ENCODE assay signal across 25 cellular contexts in the genomic region with DNA sequence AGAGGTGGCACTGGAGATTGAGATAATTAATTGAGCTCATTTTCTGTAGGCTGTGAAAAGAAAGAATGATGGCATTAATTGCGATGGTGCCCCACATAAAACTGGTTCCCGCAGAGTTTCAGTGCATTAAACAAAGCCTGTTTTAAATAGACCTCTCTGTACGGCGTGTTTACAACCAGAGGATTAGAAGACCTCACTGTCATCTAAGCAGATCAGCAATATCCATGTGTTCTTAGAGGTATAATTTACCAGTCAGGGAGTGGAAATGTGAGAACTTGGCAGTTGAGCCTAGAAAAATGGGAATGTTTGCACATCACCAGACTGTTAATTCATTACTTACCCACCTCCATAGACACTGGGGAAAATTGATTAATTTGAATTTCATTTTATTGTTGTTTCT. TPM values are rescaled to one million over a fixed set of nuclear protein-coding genes. Genes with fewer than 3 reads are reported as not detected.
A peak's percentile ranks its signal among the peaks of the same experiment; 100 is the strongest.
DNase-seq lines count a peak whose midpoint lies in the region; ATAC-seq and TF ChIP-seq lines count a peak whose summit lies in the region.
"Had no signal": no experiment of that assay in that cellular context is flagged by ENCODE, and none has a peak within 500 bp of the region (broad histone marks: within the 10 kb centered on the region; RNA-seq: fewer than 3 reads in every experiment).

No MANE protein-coding gene starts in this region.

- no peaks in the 10 kb centered on the region for H3K9me2 ChIP-seq in SK-N-SH

- 0 out of 2 replicates have a peak overlapping the region, but pooled peaks have one; percentile 5 for H3K4me2 ChIP-seq in SK-N-SH

- H2AFZ ChIP-seq in SK-N-SH (ENCODE audit: low read depth), result no peak overlapping the region

- CTCF ChIA-PET in SK-N-SH (lab: Yijun Ruan, JAX), result interaction anchor here (1.0 to 37.6 kb wide), 2 partner anchors 11 to 44 kb away, joined by 3 to 1118 read pairs; partner anchors contain the start of genes CDC42EP2 and DPF2
- CTCF ChIA-PET in WTC11 (lab: Charles Lee), result interaction anchor here (1.3 to 7.0 kb wide), 4 partner anchors 11 to 139 kb away, joined by 4 to 156 read pairs (median 77); partner anchors contain the start of gene CDC42EP2

- peak overlapping the region; percentile 27; the same call in 1 of the 2 replicates for H3K27ac Mint-ChIP-seq in WTC11
- H3K27ac Mint-ChIP-seq: activated T-cell treated with anti-CD3 and anti-CD28 coated beads, Interleukin-2, amount 50 U/mL, for 72 hours; IgD-negative memory B cell; stimulated activated naive CD8-positive, alpha-beta T cell treated with anti-CD3 and anti-CD28 coated beads, Interleukin-15, amount 100 ng/mL, for 72 hours had no signal

- no peaks in the 10 kb centered on the region for H3K79me2 ChIP-seq in SK-N-SH (ENCODE audit: insufficient read depth)

- no peak for TF ChIP-seq POLR2A in GM18505 (IDR thresholded peaks at IDR 0.05; ENCODE audit: borderline replicate concordance, extremely low read depth, insufficient read depth, insufficient read length)

- no peaks in the 10 kb centered on the region for H3K27me3 ChIP-seq in SK-N-SH (ENCODE audit: insufficient read depth)
- H3K27me3 ChIP-seq: upper lobe of right lung had no signal

- DNase-seq in SK-N-SH, result no peak
- DNase-seq in WTC11 (ENCODE audit: low spot score), result no peak
- DNase-seq in sciatic nerve (ENCODE audit: low spot score), result no peak
- DNase-seq in midbrain (lab: John Stamatoyannopoulos, UW), result no peak
- DNase-seq: activated CD4-positive, alpha-beta T cell treated with anti-CD3 and anti-CD28 coated beads for 1 hour; activated CD8-positive, alpha-beta memory T cell treated with anti-CD3 and anti-CD28 coated beads for 24 hours; activated T-cell treated with anti-CD3 and anti-CD28 coated beads, Interleukin-2, amount 50 U/mL, for 72 hours; DMS53; foreskin fibroblast; HCEC 1CT; islet precursor cell; naive thymus-derived CD8-positive, alpha-beta T cell; NCI-H187; NCI-H510A; stimulated activated CD4-positive, alpha-beta T cell treated with anti-CD3 and anti-CD28 coated beads, Interleukin-2, amount 100 ng/mL, for 24 hours; stimulated activated naive CD8-positive, alpha-beta T cell treated with anti-CD3 and anti-CD28 coated beads, Interleukin-15, amount 100 ng/mL, for 72 hours; upper lobe of right lung had no signal

- no peaks in the 10 kb centered on the region for H4K20me1 ChIP-seq in SK-N-SH (ENCODE audit: insufficient read depth)

- no peaks in the 10 kb centered on the region for H3K9me3 ChIP-seq in SK-N-SH
- no peaks in the 10 kb centered on the region for H3K9me3 ChIP-seq in mesodermal cell (ENCODE audit: control insufficient read depth, low read length)
- H3K9me3 ChIP-seq: upper lobe of right lung had no signal

- peaks cover 0 to 42% of the 10 kb centered on the region in 2 experiments; a peak in 3 of 4 replicates for H3K4me1 ChIP-seq in SK-N-SH (ENCODE audit: control insufficient read depth in 1 of 2, insufficient read depth in 2 of 2, low read depth in 1 of 2, low read length in 1 of 2)
- H3K4me1 ChIP-seq in mesodermal cell (ENCODE audit: control insufficient read depth, insufficient read depth, low read length, poor library complexity, severe bottlenecking), result peaks cover 65% of the 10 kb centered on the region

- ATAC-seq in SK-N-SH treated with all-trans-retinoic acid at 6 μM for 48 hours (no peak), WTC11 (no peak), sciatic nerve (no peak), HG02678 (IDR thresholded peaks at IDR 0.05; ENCODE audit: unreplicated experiment) (no peak), GM18505 (IDR thresholded peaks at IDR 0.05; ENCODE audit: unreplicated experiment) (no peak)
- ATAC-seq: activated naive CD4-positive, alpha-beta T cell treated with anti-CD3 and anti-CD28 coated beads, Interleukin-2, amount 50 U/mL, for 72 hours; activated T-cell treated with anti-CD3 and anti-CD28 coated beads, Interleukin-2, amount 50 U/mL, for 72 hours; naive thymus-derived CD8-positive, alpha-beta T cell; stimulated activated naive CD8-positive, alpha-beta T cell treated with anti-CD3 and anti-CD28 coated beads, Interleukin-15, amount 100 ng/mL, for 72 hours; upper lobe of right lung had no signal

- no peak for TF ChIP-seq CTCF in SK-N-SH (IDR thresholded peaks at IDR 0.05)
- TF ChIP-seq CTCF in WTC11 (IDR thresholded peaks at IDR 0.05), result no peak

- no peaks in the 10 kb centered on the region for H3K9me3 Mint-ChIP-seq in WTC11
- H3K9me3 Mint-ChIP-seq: activated naive CD4-positive, alpha-beta T cell treated with anti-CD3 and anti-CD28 coated beads, Interleukin-2, amount 50 U/mL, for 72 hours; activated T-cell treated with anti-CD3 and anti-CD28 coated beads, Interleukin-2, amount 50 U/mL, for 72 hours; brain; IgD-negative memory B cell; naive thymus-derived CD8-positive, alpha-beta T cell; stimulated activated naive CD8-positive, alpha-beta T cell treated with anti-CD3 and anti-CD28 coated beads, Interleukin-15, amount 100 ng/mL, for 72 hours had no signal

- WGBS in SK-N-SH (ENCODE audit: low lambda C conversion rate), result 96% methylated on average over 4 of the region's 4 CpGs
- 93 to 95% methylated on average over 2 to 4 of the region's 4 CpGs for WGBS in mesodermal cell (ENCODE audit: insufficient coverage in 2 of 2), 2 experiments

- H3K27me3 Mint-ChIP-seq in WTC11 (ENCODE audit: low read depth), result no peaks in the 10 kb centered on the region
- H3K27me3 Mint-ChIP-seq: brain; IgD-negative memory B cell; naive thymus-derived CD8-positive, alpha-beta T cell; stimulated activated naive CD8-positive, alpha-beta T cell treated with anti-CD3 and anti-CD28 coated beads, Interleukin-15, amount 100 ng/mL, for 72 hours had no signal

- H3K36me3 ChIP-seq in SK-N-SH (replicated peaks in 1 of 2; ENCODE audit: control insufficient read depth in 1 of 2, insufficient read depth in 2 of 2, low read length in 1 of 2) (peaks cover 12 to 24% of the 10 kb centered on the region in 2 experiments), mesodermal cell (ENCODE audit: control insufficient read depth, insufficient read depth, low read length) (peaks cover 36% of the 10 kb centered on the region)

- H3K4me1 Mint-ChIP-seq in WTC11, result peaks cover 9% of the 10 kb centered on the region

- intact Hi-C loops in sciatic nerve (cut with DNase I), result loop anchor here (5.0 kb wide), 1 partner anchor 39 kb away; no protein-coding TSS in a partner anchor

- peaks cover 57% of the 10 kb centered on the region for H3K36me3 Mint-ChIP-seq in WTC11

- POLR2A ChIA-PET in SK-N-SH (lab: Yijun Ruan, JAX) (no interaction called here), WTC11 (lab: Charles Lee) (no interaction called here)

- no peak for TF ChIP-seq RAD21 in SK-N-SH (IDR thresholded peaks at IDR 0.05; ENCODE audit: low read length)

- peaks cover 69% of the 10 kb centered on the region for H3F3A ChIP-seq in SK-N-SH (replicated peaks; ENCODE audit: insufficient read depth)

- TF ChIP-seq EP300 in SK-N-SH (IDR thresholded peaks at IDR 0.05; ENCODE audit: borderline replicate concordance in 1 of 2, low read depth in 1 of 2, low read length in 1 of 2), result no peak

- H3K9ac ChIP-seq in SK-N-SH, result no peak overlapping the region; the same call in 1 of the 2 replicates

- H3K4me3 Mint-ChIP-seq in WTC11, result no peak overlapping the region
- H3K4me3 Mint-ChIP-seq: activated T-cell treated with anti-CD3 and anti-CD28 coated beads, Interleukin-2, amount 50 U/mL, for 72 hours; brain; IgD-negative memory B cell; naive thymus-derived CD8-positive, alpha-beta T cell; stimulated activated naive CD8-positive, alpha-beta T cell treated with anti-CD3 and anti-CD28 coated beads, Interleukin-15, amount 100 ng/mL, for 72 hours had no signal

- H3K27ac ChIP-seq in SK-N-SH (ENCODE audit: low read depth in 2 of 2, low read length in 1 of 2) (peak overlapping the region; percentile 59 to 87; a peak in 3 of 4 replicates), mesodermal cell (ENCODE audit: low read depth, low read length, severe bottlenecking) (peak overlapping the region; percentile 95)
- H3K27ac ChIP-seq: C4-2B, upper lobe of right lung had no signal

- no peak overlapping the region for H3K4me3 ChIP-seq in SK-N-SH (ENCODE audit: low read depth in 2 of 2, low read length in 1 of 2)
- no peak overlapping the region for H3K4me3 ChIP-seq in mesodermal cell (ENCODE audit: extremely low read depth, insufficient read depth, low read length, poor library complexity, severe bottlenecking)
- H3K4me3 ChIP-seq: upper lobe of right lung had no signal

TF ChIP-seq in SK-N-SH, 30 proteins besides CTCF, POLR2A, EP300 and RAD21 (continues in another document):
- no peak for TF ChIP-seq RFX5 (IDR thresholded peaks at IDR 0.05; ENCODE audit: low read length)
- TF ChIP-seq FOXM1 (IDR thresholded peaks at IDR 0.05; ENCODE audit: low read depth), result no peak

TF ChIP-seq in SK-N-SH treated with all-trans-retinoic acid at 6 μM for 48 hours, 23 proteins besides CTCF, POLR2A, EP300 and RAD21 (continues in another document):
- TF ChIP-seq SNAI2 (CRISPR knock-in tag; IDR thresholded peaks at IDR 0.05) (no peak), ESRRG (CRISPR knock-in tag; IDR thresholded peaks at IDR 0.05) (no peak), ISL1 (CRISPR knock-in tag; IDR thresholded peaks at IDR 0.05) (no peak), ZFP3 (CRISPR knock-in tag; IDR thresholded peaks at IDR 0.05) (no peak)

TF ChIP-seq in WTC11, 78 proteins besides CTCF, POLR2A, EP300 and RAD21 (continues in another document):
- no peak for TF ChIP-seq IRF2 (CRISPR knock-in tag; IDR thresholded peaks at IDR 0.05; ENCODE audit: borderline replicate concordance, low read depth)

RNA-seq across cellular contexts. Expression of gene POLA2, which starts 16.1 kb away (rescaled TPM):
- polyA plus RNA-seq in SK-N-SH (2012; rRNA removed), result 18.4 and 19.4 TPM in 2 replicates
- polyA plus RNA-seq in SK-N-SH (2012; cell fraction: cytosol; rRNA removed), result 10.1 and 12.1 TPM in 2 replicates
- 26.0 and 41.1 TPM in 2 replicates for polyA plus RNA-seq in SK-N-SH (2012; cell fraction: nucleus; rRNA removed)
- 26.9 to 35.6 TPM (median 28.5 TPM) in 3 replicates for total RNA-seq in WTC11 (2021)
- polyA plus RNA-seq in mesodermal cell (2013, experiment 1 of 2), result 26.9 TPM
- 25.7 TPM for polyA plus RNA-seq in mesodermal cell (2013, experiment 2 of 2)
- total RNA-seq in sciatic nerve, result 5.5 TPM

RNA-seq across cellular contexts. Expression of gene CDC42EP2, which starts 36.8 kb away (rescaled TPM):
- polyA plus RNA-seq in SK-N-SH (2012; rRNA removed), result 5.1 and 8.1 TPM in 2 replicates
- polyA plus RNA-seq in SK-N-SH (2012; cell fraction: cytosol; rRNA removed), result 2.5 and 4.1 TPM in 2 replicates
- polyA plus RNA-seq in SK-N-SH (2012; cell fraction: nucleus; rRNA removed), result 5.6 and 7.7 TPM in 2 replicates
- total RNA-seq in WTC11 (2021) (11.0 to 15.2 TPM (median 11.5 TPM) in 3 replicates), sciatic nerve (34.7 TPM)
- polyA plus RNA-seq in mesodermal cell (2013, experiment 1 of 2), result 14.7 TPM
- polyA plus RNA-seq in mesodermal cell (2013, experiment 2 of 2), result 8.1 TPM
- polyA plus RNA-seq: IgD-negative memory B cell; naive thymus-derived CD8-positive, alpha-beta T cell had no signal

RNA-seq across cellular contexts. Expression of gene DPF2, which starts 55.8 kb away (rescaled TPM):
- polyA plus RNA-seq in SK-N-SH (2012; rRNA removed), result 29.6 and 44.9 TPM in 2 replicates
- polyA plus RNA-seq in SK-N-SH (2012; cell fraction: cytosol; rRNA removed), result 32.6 and 36.7 TPM in 2 replicates
- 71.8 and 81.4 TPM in 2 replicates for polyA plus RNA-seq in SK-N-SH (2012; cell fraction: nucleus; rRNA removed)
- total RNA-seq in WTC11 (2021), result 59.0 to 71.0 TPM (median 66.3 TPM) in 3 replicates
- 81.1 TPM for polyA plus RNA-seq in mesodermal cell (2013, experiment 1 of 2)
- polyA plus RNA-seq in mesodermal cell (2013, experiment 2 of 2), result 73.7 TPM
- total RNA-seq in sciatic nerve, result 62.5 TPM
